25 cellular contexts compared by ENCODE assay signal in genomic region chr3:29511701-29512100, GRCh38.
"Had no signal": no experiment of that assay in that cellular context is flagged by ENCODE, and none has a peak within 500 bp of the region (broad histone marks: within the 10 kb centered on the region; RNA-seq: fewer than 3 reads in every experiment).

No MANE protein-coding gene starts in this region.

- H3K36me3 ChIP-seq: esophagus muscularis mucosa, gastrocnemius medialis, heart left ventricle, prostate gland, right atrium auricular region, thoracic aorta, vagina had no signal

- ATAC-seq: gastrocnemius medialis; heart left ventricle; left lobe of liver; naive thymus-derived CD8-positive, alpha-beta T cell; sciatic nerve; stimulated activated memory B cell treated with anti-CD40 and anti-IgM and Interleukin-4, amounts not matched to agents 10 μg/mL and 1 μg/mL and 100 μg/mL, for 72 hours; stimulated activated naive CD8-positive, alpha-beta T cell treated with anti-CD3 and anti-CD28 coated beads, Interleukin-15, Interleukin-2, amounts not matched to agents 100 U/mL and 50 U/mL, for 24 hours had no signal

- H3K4me3 ChIP-seq: coronary artery, esophagus muscularis mucosa, heart left ventricle, hepatocyte, prostate gland, right atrium auricular region, thoracic aorta, vagina had no signal

- H3K27me3 ChIP-seq: esophagus muscularis mucosa, gastrocnemius medialis, heart left ventricle, hepatocyte, right atrium auricular region, vagina had no signal

- DNase-seq: dermis blood vessel endothelial cell; effector memory CD4-positive, alpha-beta T cell; foreskin fibroblast; gastrocnemius medialis; heart left ventricle; kidney; mesendoderm; midbrain; naive thymus-derived CD8-positive, alpha-beta T cell; nephron progenitor cell; nucleus accumbens; stimulated activated CD4-positive, alpha-beta T cell treated with anti-CD3 and anti-CD28 coated beads, Interleukin-4, amount 100 ng/mL, for 4 hours; stimulated activated naive CD8-positive, alpha-beta T cell treated with anti-CD3 and anti-CD28 coated beads, Interleukin-15, Interleukin-2, amounts not matched to agents 100 U/mL and 50 U/mL, for 24 hours; substantia nigra; trophoblast cell had no signal

- H3K9me3 ChIP-seq: esophagus muscularis mucosa, gastrocnemius medialis, prostate gland, right atrium auricular region, thoracic aorta, vagina had no signal

- H3K4me1 ChIP-seq: prostate gland had no signal

- H2AFZ ChIP-seq: hepatocyte had no signal

- H3K27ac ChIP-seq: coronary artery, esophagus muscularis mucosa, gastrocnemius medialis, hepatocyte, prostate gland, right atrium auricular region, thoracic aorta, vagina had no signal
